ENCODE assay signal across 8 cellular contexts in the genomic region with DNA sequence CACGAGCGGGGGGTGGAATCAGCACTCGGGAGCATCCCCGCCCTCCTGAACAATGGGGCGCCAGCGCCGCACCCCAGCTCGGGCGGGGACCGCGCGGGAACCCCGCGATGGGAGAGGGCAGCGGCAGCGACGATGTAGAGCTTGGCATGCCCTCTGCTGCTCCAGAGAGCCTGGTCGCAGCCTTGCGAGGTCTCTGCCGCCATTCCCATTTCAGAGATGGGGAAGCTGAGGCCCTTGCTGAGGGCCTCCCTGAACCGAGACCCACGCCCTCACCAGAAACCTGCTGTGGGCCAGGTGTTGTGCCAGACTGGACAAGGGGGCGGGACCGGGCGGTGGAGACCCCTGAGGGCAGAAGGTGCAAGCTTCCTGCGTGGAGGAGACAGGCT. TPM values are rescaled to one million over a fixed set of nuclear protein-coding genes. Genes with fewer than 3 reads are reported as not detected.
A peak's percentile ranks its signal among the peaks of the same experiment; 100 is the strongest.
DNase-seq lines count a peak whose midpoint lies in the region; ATAC-seq, FAIRE-seq and TF ChIP-seq lines count a peak whose summit lies in the region.

No MANE protein-coding gene starts in this region.

- no peaks in the 10 kb centered on the region for H4K20me1 ChIP-seq in keratinocyte (ENCODE audit: control insufficient read depth, extremely low read depth, insufficient read depth, low read length)

- H3K27me3 ChIP-seq in keratinocyte (ENCODE audit: control insufficient read depth, extremely low read depth, insufficient read depth, low read length) = no peaks in the 10 kb centered on the region
- H3K27me3 ChIP-seq in suprapubic skin = no peaks in the 10 kb centered on the region

- H3K4me1 ChIP-seq in keratinocyte (ENCODE audit: control insufficient read depth, extremely low read depth, insufficient read depth, low read length) = peaks cover 29% of the 10 kb centered on the region
- H3K4me1 ChIP-seq in suprapubic skin = peaks cover 44% of the 10 kb centered on the region

- ATAC-seq in GM19463 (IDR thresholded peaks at IDR 0.05; ENCODE audit: unreplicated experiment) = no peak

- H3K27ac ChIP-seq in keratinocyte (ENCODE audit: control insufficient read depth, insufficient read depth, low read length) (peak overlapping the region; percentile 60), suprapubic skin (peak overlapping the region; percentile 91)

- peak overlapping the region; percentile 88 for H2AFZ ChIP-seq in keratinocyte (ENCODE audit: control insufficient read depth, low read length)

- H3K27ac Mint-ChIP-seq in Calu3 (ENCODE audit: unreplicated experiment) (no peak overlapping the region), HFFc6 (peak overlapping the region; percentile 44)
- peak overlapping the region; percentile 60 for H3K27ac Mint-ChIP-seq in activated T-helper 2 cell treated with anti-CD3 and anti-CD28 coated beads, Interferon-gamma antibody, Interleukin-2, Interleukin-4, amounts not matched to agents 10 μg/mL and 5 μg/mL and 100 μg/mL, durations not matched to agents 14 hours and 24 hours and 36 hours

- H3K9me3 Mint-ChIP-seq in Calu3 (ENCODE audit: low read depth, unreplicated experiment) = no peaks in the 10 kb centered on the region
- H3K9me3 Mint-ChIP-seq in HFFc6 = no peaks in the 10 kb centered on the region
- H3K9me3 Mint-ChIP-seq in activated T-helper 2 cell treated with anti-CD3 and anti-CD28 coated beads, Interferon-gamma antibody, Interleukin-2, Interleukin-4, amounts not matched to agents 10 μg/mL and 5 μg/mL and 100 μg/mL, durations not matched to agents 14 hours and 24 hours and 36 hours = no peaks in the 10 kb centered on the region

- TF ChIP-seq POLR2A in suprapubic skin (IDR thresholded peaks at IDR 0.05) = no peak

- no TSS peak for BruUV-seq in Calu3 (replicated peaks; lab: Mats Ljungman, UMichigan)

- H3K9me1 ChIP-seq in keratinocyte (ENCODE audit: control insufficient read depth, extremely low read depth, insufficient read depth, low read length) = no peaks in the 10 kb centered on the region

- peaks cover 38% of the 10 kb centered on the region for H3K79me2 ChIP-seq in keratinocyte (ENCODE audit: control insufficient read depth, insufficient read depth, low read length)

- H3K9me3 ChIP-seq in keratinocyte (ENCODE audit: control insufficient read depth, low read depth, low read length) (no peaks in the 10 kb centered on the region), suprapubic skin (no peaks in the 10 kb centered on the region)

- no peak for DNase-seq in Calu3
- DNase-seq in HFFc6 = no peak
- no peak for DNase-seq in activated T-helper 2 cell treated with anti-CD3 and anti-CD28 coated beads, Interferon-gamma antibody, Interleukin-2, Interleukin-4, amounts not matched to agents 10 μg/mL and 5 μg/mL and 100 μg/mL, durations not matched to agents 14 hours and 24 hours and 36 hours (ENCODE audit: low spot score)
- DNase-seq in keratinocyte (ENCODE audit: low read depth, low spot score) = no peak
- peak in 1 of 2 donors; percentile 76 for DNase-seq in suprapubic skin (ENCODE audit: low spot score in 2 of 2)
- DNase-seq in epidermal melanocyte (ENCODE audit: insufficient read length, low spot score) = no peak
- DNase-seq in DMS114 treated with DMSO at 0.1 percent for 48 hours (lab: John Stamatoyannopoulos, UW; ENCODE audit: unreplicated experiment) = no peak

- 0% methylated on average over 1 of the region's 26 CpGs for WGBS in suprapubic skin

- peaks cover 21% of the 10 kb centered on the region for H3K36me3 Mint-ChIP-seq in Calu3 (ENCODE audit: insufficient read depth, unreplicated experiment)
- no peaks in the 10 kb centered on the region for H3K36me3 Mint-ChIP-seq in HFFc6 (ENCODE audit: low read depth)
- H3K36me3 Mint-ChIP-seq in activated T-helper 2 cell treated with anti-CD3 and anti-CD28 coated beads, Interferon-gamma antibody, Interleukin-2, Interleukin-4, amounts not matched to agents 10 μg/mL and 5 μg/mL and 100 μg/mL, durations not matched to agents 14 hours and 24 hours and 36 hours (ENCODE audit: low read depth) = no peaks in the 10 kb centered on the region

- CTCF ChIA-PET in Calu3 (lab: Charles Lee) = no interaction called here

- H3K4me3 Mint-ChIP-seq in Calu3 (ENCODE audit: low read depth, unreplicated experiment) (peak overlapping the region; percentile 87), HFFc6 (peak overlapping the region; percentile 87)
- peak overlapping the region; percentile 84 for H3K4me3 Mint-ChIP-seq in activated T-helper 2 cell treated with anti-CD3 and anti-CD28 coated beads, Interferon-gamma antibody, Interleukin-2, Interleukin-4, amounts not matched to agents 10 μg/mL and 5 μg/mL and 100 μg/mL, durations not matched to agents 14 hours and 24 hours and 36 hours (ENCODE audit: low read depth)

- intact Hi-C loops in Calu3 (cut with micrococcal nuclease; ENCODE audit: unreplicated experiment) = no loop called here
- intact Hi-C loops in activated T-helper 2 cell treated with anti-CD3 and anti-CD28 coated beads, Interferon-gamma antibody, Interleukin-2, Interleukin-4, amounts not matched to agents 10 μg/mL and 5 μg/mL and 100 μg/mL, durations not matched to agents 14 hours and 24 hours and 36 hours (cut with micrococcal nuclease) = loop anchor here (1.0 to 10.0 kb wide), 2 partner anchors 100 to 406 kb away; no protein-coding TSS in a partner anchor

- peak overlapping the region; percentile 82 for H3K4me2 ChIP-seq in keratinocyte (ENCODE audit: control insufficient read depth, extremely low read depth, insufficient read depth, low read depth, low read length)

- TF ChIP-seq CTCF in Calu3 (IDR thresholded peaks at IDR 0.05; ENCODE audit: unreplicated experiment) (no peak), HFFc6 (IDR thresholded peaks at IDR 0.05) (no peak), keratinocyte (optimal IDR thresholded peaks at IDR 0.05 in 1 of 3, IDR thresholded peaks at IDR 0.05 in 1 of 3, conservative IDR thresholded peaks at IDR 0.05 in 1 of 3; ENCODE audit: extremely low read depth in 1 of 3, insufficient read depth in 2 of 3, low read length in 3 of 3) (no peak), suprapubic skin (IDR thresholded peaks at IDR 0.05) (no peak)

- H3K36me3 ChIP-seq in keratinocyte (ENCODE audit: control insufficient read depth in 2 of 2, extremely low read depth in 1 of 2, insufficient read depth in 2 of 2, low read length in 2 of 2) = no peaks in the 10 kb centered on the region
- no peaks in the 10 kb centered on the region for H3K36me3 ChIP-seq in suprapubic skin

- dilution Hi-C loops in keratinocyte (cut with MboI; ENCODE audit: extremely low pct_ligation_motif_present, low sequenced_read_pairs) = no loop called here

- no peak for TF ChIP-seq EP300 in suprapubic skin (IDR thresholded peaks at IDR 0.05)

- peak overlapping the region; percentile 83 for H3K9ac ChIP-seq in keratinocyte (ENCODE audit: control insufficient read depth, extremely low read depth, insufficient read depth, low read length)

- H3K27me3 Mint-ChIP-seq in Calu3 (ENCODE audit: unreplicated experiment) (no peaks in the 10 kb centered on the region), HFFc6 (ENCODE audit: insufficient read depth) (no peaks in the 10 kb centered on the region; the same call in 1 of the 2 replicates)
- H3K27me3 Mint-ChIP-seq in activated T-helper 2 cell treated with anti-CD3 and anti-CD28 coated beads, Interferon-gamma antibody, Interleukin-2, Interleukin-4, amounts not matched to agents 10 μg/mL and 5 μg/mL and 100 μg/mL, durations not matched to agents 14 hours and 24 hours and 36 hours (ENCODE audit: low read depth) = no peaks in the 10 kb centered on the region

- H3K4me3 ChIP-seq in keratinocyte (ENCODE audit: control insufficient read depth in 2 of 3, extremely low read depth in 1 of 3, insufficient read depth in 2 of 3, low read depth in 1 of 3, low read length in 3 of 3) (peak overlapping the region; percentile 80 to 97 (median 88)), suprapubic skin (peak overlapping the region; percentile 84)

- H3K4me1 Mint-ChIP-seq in Calu3 (ENCODE audit: low read depth, unreplicated experiment) (peaks cover 26% of the 10 kb centered on the region), HFFc6 (ENCODE audit: low read depth) (peaks cover 48% of the 10 kb centered on the region)
- H3K4me1 Mint-ChIP-seq in activated T-helper 2 cell treated with anti-CD3 and anti-CD28 coated beads, Interferon-gamma antibody, Interleukin-2, Interleukin-4, amounts not matched to agents 10 μg/mL and 5 μg/mL and 100 μg/mL, durations not matched to agents 14 hours and 24 hours and 36 hours (ENCODE audit: low read depth) = peaks cover 35% of the 10 kb centered on the region

- FAIRE-seq in keratinocyte (lab: Jason Lieb, UNC) = no peak

RNA-seq across cellular contexts. Expression of gene MEGF9, which starts 0.6 kb away (rescaled TPM):
- total RNA-seq in Calu3 (2022) = 6.9 and 7.1 TPM in 2 replicates
- total RNA-seq in HFFc6 (2021; fragmentation: NEBNext Ultra II Directional; extraction: Animal tissue kit (Norgen Biotek cat#: 25700)) = 1 to 10 TPM; 5.1 to 9.8 (median 8.8) TPM
- 5.0 TPM in 2 replicates for total RNA-seq in activated T-helper 2 cell treated with anti-CD3 and anti-CD28 coated beads, Interferon-gamma antibody, Interleukin-2, Interleukin-4, amounts not matched to agents 10 μg/mL and 5 μg/mL and 100 μg/mL, durations not matched to agents 14 hours and 24 hours and 36 hours
- polyA plus RNA-seq in keratinocyte = 8.2 to 11.2 TPM (median 9.8 TPM) in 3 replicates
- 5.3 TPM for polyA plus RNA-seq in keratinocyte (2011; ENCODE audit: low read depth)
- polyA plus RNA-seq in keratinocyte (2011; cell fraction: cytosol; rRNA removed) = 8.2 and 14.9 TPM in 2 replicates
- polyA plus RNA-seq in keratinocyte (2011; cell fraction: nucleus; rRNA removed) = 17.2 and 19.9 TPM in 2 replicates
- 8.2 and 12.3 TPM in 2 replicates for polyA plus RNA-seq in keratinocyte (2012; ENCODE audit: low replicate concordance)
- polyA minus RNA-seq in keratinocyte = 3.7 to 10.6 TPM (median 10.6 TPM) in 3 replicates
- 12.1 TPM for polyA minus RNA-seq in keratinocyte (2011; cell fraction: cytosol; rRNA and poly(A)+ RNA removed)
- polyA minus RNA-seq in keratinocyte (2011; cell fraction: nucleus; rRNA and poly(A)+ RNA removed) = 13.2 and 24.9 TPM in 2 replicates
- total RNA-seq in suprapubic skin = 10 to 100 TPM; 33.6 to 58.1 (median 46.0) TPM
